In the genomic region with DNA sequence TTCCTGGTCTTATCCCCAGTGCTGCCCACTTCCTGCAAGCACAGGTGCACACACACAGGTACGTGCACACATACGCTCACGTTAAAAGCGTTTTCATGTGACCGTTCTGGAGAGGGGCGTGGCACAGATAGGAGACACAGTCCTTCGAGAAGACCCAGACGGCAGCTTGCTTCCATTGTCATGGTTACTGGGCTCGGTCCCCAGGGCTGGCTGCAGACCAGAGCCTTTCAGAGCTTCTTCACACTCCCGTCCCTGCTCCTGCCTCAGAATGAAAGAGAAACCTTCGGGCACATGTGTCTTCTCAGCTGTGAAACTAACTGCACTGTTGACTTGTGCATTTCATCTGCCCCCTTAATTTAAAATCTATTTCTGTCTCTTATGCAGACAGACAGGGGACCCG, we compare ENCODE assay signal across 8 cellular contexts.
DNase-seq lines count a peak whose midpoint lies in the region; ATAC-seq and TF ChIP-seq lines count a peak whose summit lies in the region.

No MANE protein-coding gene starts in this region.

- TF ChIP-seq POLR2A in esophagus muscularis mucosa (IDR thresholded peaks at IDR 0.05; ENCODE audit: low read depth): no peak

- peak overlapping the region in 1 of 4 donors; percentile 11 for H3K27ac ChIP-seq in esophagus muscularis mucosa (replicated peaks in 1 of 4)

- peaks cover 4 to 5% (median 5%) of the 10 kb centered on the region in 5 experiments for H3K9me3 Mint-ChIP-seq in brain

- no peaks in the 10 kb centered on the region for H3K9me3 ChIP-seq in esophagus muscularis mucosa

- peak; percentile 54 for DNase-seq in NCI-H1436 (lab: John Stamatoyannopoulos, UW)
- no peak for DNase-seq in NCI-H1436 treated with DMSO at 0.1 percent for 48 hours (lab: John Stamatoyannopoulos, UW)
- DNase-seq in retina: peak; percentile 55
- no peak for DNase-seq in putamen (ENCODE audit: low spot score)
- no peak for DNase-seq in esophagus muscularis mucosa (ENCODE audit: extremely low spot score)
- DNase-seq in epidermal melanocyte (ENCODE audit: insufficient read length, low spot score): no peak

- peaks cover 25 to 44% (median 40%) of the 10 kb centered on the region in 4 donors for H3K4me1 ChIP-seq in esophagus muscularis mucosa

- peaks cover 0 to 21% (median 7%) of the 10 kb centered on the region in 4 donors for H3K36me3 ChIP-seq in esophagus muscularis mucosa

- H3K4me3 ChIP-seq in esophagus muscularis mucosa: no peak overlapping the region

- WGBS in esophagus muscularis mucosa: 60% methylated on average over 12 of the region's 12 CpGs

- TF ChIP-seq EP300 in esophagus muscularis mucosa (IDR thresholded peaks at IDR 0.05): no peak

- peaks cover 29% of the 10 kb centered on the region for H3K36me3 Mint-ChIP-seq in brain

- H3K4me3 Mint-ChIP-seq in brain: peak overlapping the region in 4 of 5 experiments; percentile 30 to 51 (median 42)

- intact Hi-C loops in esophagus muscularis mucosa (cut with DNase I): no loop called here

- H3K4me1 Mint-ChIP-seq in brain: peaks cover 58% of the 10 kb centered on the region

- peaks cover 2% of the 10 kb centered on the region for H3K27me3 Mint-ChIP-seq in brain

- no peaks in the 10 kb centered on the region for H3K27me3 ChIP-seq in esophagus muscularis mucosa

- peak; percentile 68 for ATAC-seq in HG03025 (IDR thresholded peaks at IDR 0.05; ENCODE audit: low FRiP score, unreplicated experiment)

- TF ChIP-seq CTCF in brain (conservative IDR thresholded peaks at IDR 0.05): no peak
- no peak for TF ChIP-seq CTCF in esophagus muscularis mucosa (IDR thresholded peaks at IDR 0.05)

- H3K27ac Mint-ChIP-seq in brain: peak overlapping the region in 4 of 5 experiments; percentile 65 to 88 (median 83)

Comparison
In these comparisons a context has a peak if more than half of its experiments do, and no peak if none do; other contexts are left out.
1. DNase-seq: peak in NCI-H1436 (single experiment) and retina (single experiment); none in NCI-H1436 treated with DMSO at 0.1 percent for 48 hours (single experiment), putamen (single experiment), esophagus muscularis mucosa (single experiment) and epidermal melanocyte (single experiment).